ENCODE assay signal across 15 cellular contexts in genomic region chr4:77193046-77193445, GRCh38. TPM values are rescaled to one million over a fixed set of nuclear protein-coding genes. Genes with fewer than 3 reads are reported as not detected.
DNase-seq lines count a peak whose midpoint lies in the region; ATAC-seq, FAIRE-seq and TF ChIP-seq lines count a peak whose summit lies in the region.
"Had no signal": no experiment of that assay in that cellular context is flagged by ENCODE, and none has a peak within 500 bp of the region (broad histone marks: within the 10 kb centered on the region; RNA-seq: fewer than 3 reads in every experiment).

No MANE protein-coding gene starts in this region.

- POLR2A ChIA-PET in GM12878 (lab: Charles Lee) = interaction anchor here (0.8 to 2.1 kb wide), 15 partner anchors 9 to 198 kb away, joined by 3 to 47 read pairs (median 7); partner anchors contain the start of genes CCNG2 and CCNI

- H3K27me3 ChIP-seq in MM.1S (replicated peaks; ENCODE audit: insufficient read depth, low read length) (no peaks in the 10 kb centered on the region), GM12878 (replicated peaks in 1 of 2; ENCODE audit: control insufficient read depth in 2 of 2, insufficient read depth in 2 of 2, low read length in 1 of 2) (no peaks in the 10 kb centered on the region; a peak in 1 of 4 replicates), spleen (replicated peaks in 1 of 7) (no peaks in the 10 kb centered on the region), right atrium auricular region (no peaks in the 10 kb centered on the region)

- FAIRE-seq in GM12878 (lab: Jason Lieb, UNC) (no peak), GM12891 (lab: Jason Lieb, UNC) (no peak)
- FAIRE-seq: A204.1, HTR-8/SVneo had no signal

- WGBS in GM12878 (ENCODE audit: insufficient coverage, insufficient replicate concordance, low lambda C conversion rate, missing lambda C conversion rate) = 11% methylated on average over 8 of the region's 8 CpGs
- WGBS in spleen, 5 donors = 83 to 91% (median 87%) methylated on average over 8 of the region's 8 CpGs

- no peak overlapping the region for H3K27ac ChIP-seq in MM.1S (ENCODE audit: low read length)
- peak overlapping the region; percentile 90 for H3K27ac ChIP-seq in GM12878 (ENCODE audit: control insufficient read depth, insufficient read depth)
- H3K27ac ChIP-seq in spleen = peak overlapping the region; percentile 63 to 84 (median 79)
- H3K27ac ChIP-seq in right atrium auricular region = no peak overlapping the region
- H3K27ac ChIP-seq: SK-N-MC, WERI-Rb-1 had no signal

- no TSS peak for BruUV-seq in GM12878 (replicated peaks; lab: Mats Ljungman, UMichigan)

- peaks cover 3% of the 10 kb centered on the region for H3K9me3 Mint-ChIP-seq in activated CD4-positive, alpha-beta T cell treated with anti-CD3 and anti-CD28 coated beads, Interleukin-2, amount 10 ng/mL, durations not matched to agents 24 days and 14 days
- H3K9me3 Mint-ChIP-seq in HFFc6 = no peaks in the 10 kb centered on the region

- no peak overlapping the region for H3K9ac ChIP-seq in MM.1S (ENCODE audit: low read length)
- H3K9ac ChIP-seq in GM12878 (ENCODE audit: control insufficient read depth, insufficient read depth, low read length) = no peak overlapping the region

- ATAC-seq in GM12878 = no peak

- no peak for TF ChIP-seq RAD21 in GM12878 (IDR thresholded peaks at IDR 0.05; ENCODE audit: insufficient read depth, low read depth, low read length)

- no peak for TF ChIP-seq POLR2A in GM12878 (IDR thresholded peaks at IDR 0.05; ENCODE audit: low read depth, low read length)
- TF ChIP-seq POLR2A in spleen (IDR thresholded peaks at IDR 0.05) = no peak
- TF ChIP-seq POLR2A in GM12891 (IDR thresholded peaks at IDR 0.05; ENCODE audit: low read depth, low read length) = no peak

- H3K4me1 Mint-ChIP-seq in activated CD4-positive, alpha-beta T cell treated with anti-CD3 and anti-CD28 coated beads, Interleukin-2, amount 10 ng/mL, durations not matched to agents 24 days and 14 days = peaks cover 23% of the 10 kb centered on the region
- peaks cover 15% of the 10 kb centered on the region for H3K4me1 Mint-ChIP-seq in HFFc6 (ENCODE audit: low read depth)

- H3K9me3 ChIP-seq in MM.1S (replicated peaks; ENCODE audit: insufficient read depth, low read length) (no peaks in the 10 kb centered on the region), GM12878 (replicated peaks; ENCODE audit: control insufficient read depth, insufficient read depth, low read length) (no peaks in the 10 kb centered on the region), spleen (no peaks in the 10 kb centered on the region), right atrium auricular region (no peaks in the 10 kb centered on the region)
- H3K9me3 ChIP-seq: mucosa of descending colon had no signal

- H3K4me2 ChIP-seq in MM.1S (ENCODE audit: low read depth, low read length) = peak overlapping the region; percentile 24
- H3K4me2 ChIP-seq in GM12878 (ENCODE audit: control insufficient read depth, insufficient read depth) = peak overlapping the region; percentile 87

- RAD21 ChIA-PET in GM12878 (lab: Charles Lee; ENCODE audit: unreplicated experiment) = interaction anchor here (0.6 to 4.2 kb wide), 21 partner anchors 10 to 244 kb away, joined by 3 to 54 read pairs (median 5); partner anchors contain the start of gene CCNG2

- H3K36me3 ChIP-seq in MM.1S (replicated peaks; ENCODE audit: insufficient read depth, low read length) (no peaks in the 10 kb centered on the region), GM12878 (ENCODE audit: control insufficient read depth in 2 of 2, insufficient read depth in 2 of 2, low read length in 1 of 2) (no peaks in the 10 kb centered on the region), spleen (no peaks in the 10 kb centered on the region), right atrium auricular region (no peaks in the 10 kb centered on the region)
- H3K36me3 ChIP-seq: WERI-Rb-1 had no signal

- H3K27me3 Mint-ChIP-seq in activated CD4-positive, alpha-beta T cell treated with anti-CD3 and anti-CD28 coated beads, Interleukin-2, amount 10 ng/mL, durations not matched to agents 24 days and 14 days = peaks cover 7% of the 10 kb centered on the region
- H3K27me3 Mint-ChIP-seq in HFFc6 (ENCODE audit: insufficient read depth) = peaks cover 28% of the 10 kb centered on the region

- H2AFZ ChIP-seq in MM.1S (ENCODE audit: low read length) (0 out of 2 replicates have a peak overlapping the region, but pooled peaks have one; percentile 15), GM12878 (ENCODE audit: control insufficient read depth, low read depth, low read length) (peak overlapping the region; percentile 83)

- H3F3A ChIP-seq in MM.1S (ENCODE audit: insufficient read depth, low read length) = peaks cover 11% of the 10 kb centered on the region; the same call in 1 of the 2 replicates

- no peak for DNase-seq in activated CD4-positive, alpha-beta T cell treated with anti-CD3 and anti-CD28 coated beads, Interleukin-2, amount 10 ng/mL, durations not matched to agents 24 days and 14 days
- DNase-seq in activated CD4-positive, alpha-beta T cell treated with anti-CD3 and anti-CD28 coated beads, Interleukin-2, amount 50 U/mL, for 1 hour = no peak
- DNase-seq in MM.1S = no peak
- DNase-seq in GM12878 (ENCODE audit: low read depth, low spot score) = no peak
- DNase-seq in spleen = no peak
- DNase-seq in HFFc6 = no peak
- DNase-seq in right atrium auricular region (ENCODE audit: low spot score) = no peak
- no peak for DNase-seq in GM12891 (ENCODE audit: insufficient read length, low spot score)
- DNase-seq: NCI-H1930, NCI-H524, WERI-Rb-1 had no signal

- in situ Hi-C loops in GM12878 (cut with MboI) = no loop called here

- SMC1A ChIA-PET in GM12878 (lab: Charles Lee; ENCODE audit: uncharacterized antibody, unreplicated experiment) = interaction anchor here (0.6 to 12.8 kb wide), 20 partner anchors 11 to 415 kb away, joined by 3 to 177 read pairs (median 7); partner anchors contain the start of genes CCNG2 and CCNI

- intact Hi-C loops in activated CD4-positive, alpha-beta T cell treated with anti-CD3 and anti-CD28 coated beads, Interleukin-2, amount 10 ng/mL, durations not matched to agents 24 days and 14 days (cut with micrococcal nuclease) = loop anchor here (10.0 kb wide), 1 partner anchor 118 kb away; the partner anchor contains the start of gene CCNI
- intact Hi-C loops in GM12878 (cut with micrococcal nuclease; ENCODE audit: unreplicated experiment) (loop anchor here (2.0 kb wide), 1 partner anchor 36 kb away; the partner anchor contains the start of gene CCNG2), spleen (cut with DNase I; ENCODE audit: low total_unique reads) (no loop called here)

- H3K79me2 ChIP-seq in MM.1S (ENCODE audit: low read length) = no peaks in the 10 kb centered on the region
- no peaks in the 10 kb centered on the region for H3K79me2 ChIP-seq in GM12878 (ENCODE audit: control insufficient read depth, insufficient read depth, low read length)

- H3K4me1 ChIP-seq in MM.1S (ENCODE audit: low read length) (peaks cover 20% of the 10 kb centered on the region), GM12878 (ENCODE audit: control insufficient read depth, insufficient read depth, low read length) (peaks cover 37% of the 10 kb centered on the region), spleen (peaks cover 4 to 32% (median 13%) of the 10 kb centered on the region in 6 donors), right atrium auricular region (no peaks in the 10 kb centered on the region)

- no peaks in the 10 kb centered on the region for H3K36me3 Mint-ChIP-seq in activated CD4-positive, alpha-beta T cell treated with anti-CD3 and anti-CD28 coated beads, Interleukin-2, amount 10 ng/mL, durations not matched to agents 24 days and 14 days (ENCODE audit: low read depth)
- H3K36me3 Mint-ChIP-seq in HFFc6 (ENCODE audit: low read depth) = no peaks in the 10 kb centered on the region

- H3K4me3 ChIP-seq in MM.1S (ENCODE audit: low read length) = no peak overlapping the region
- H3K4me3 ChIP-seq in GM12878 = peak overlapping the region; percentile 32; the same call in 1 of the 2 replicates
- peak overlapping the region in 5 of 8 donors; percentile 19 to 64 (median 32) for H3K4me3 ChIP-seq in spleen
- no peak overlapping the region for H3K4me3 ChIP-seq in right atrium auricular region
- H3K4me3 ChIP-seq: mucosa of descending colon, SK-N-MC had no signal

- H4K20me1 ChIP-seq in MM.1S (ENCODE audit: insufficient read depth, low read length) = no peaks in the 10 kb centered on the region
- H4K20me1 ChIP-seq in GM12878 (ENCODE audit: control insufficient read depth, insufficient read depth) = no peaks in the 10 kb centered on the region

- no peaks in the 10 kb centered on the region for H3K9me2 ChIP-seq in MM.1S (replicated peaks; ENCODE audit: insufficient read depth, low read length)

- CTCF ChIA-PET in GM12878 (lab: Yijun Ruan, JAX) = interaction anchor here (0.9 to 16.8 kb wide), 14 partner anchors 11 to 149 kb away, joined by 3 to 535 read pairs (median 5); no protein-coding TSS in a partner anchor

- H3K4me3 Mint-ChIP-seq in activated CD4-positive, alpha-beta T cell treated with anti-CD3 and anti-CD28 coated beads, Interleukin-2, amount 10 ng/mL, durations not matched to agents 24 days and 14 days = peak overlapping the region; percentile 85
- no peak overlapping the region for H3K4me3 Mint-ChIP-seq in HFFc6

- H3K27ac Mint-ChIP-seq in activated CD4-positive, alpha-beta T cell treated with anti-CD3 and anti-CD28 coated beads, Interleukin-2, amount 10 ng/mL, durations not matched to agents 24 days and 14 days = peak overlapping the region; percentile 92
- no peak overlapping the region for H3K27ac Mint-ChIP-seq in HFFc6

- TF ChIP-seq CTCF in MM.1S (IDR thresholded peaks at IDR 0.05; ENCODE audit: low read length) = no peak
- TF ChIP-seq CTCF in GM12878 (IDR thresholded peaks at IDR 0.05 in 2 of 3, conservative IDR thresholded peaks at IDR 0.05 in 1 of 3; ENCODE audit: control insufficient read depth in 2 of 3, extremely low read depth in 1 of 3, insufficient read depth in 1 of 3, low read depth in 3 of 3, low read length in 3 of 3) = no peak
- TF ChIP-seq CTCF in spleen (IDR thresholded peaks at IDR 0.05 in 8 of 11, conservative IDR thresholded peaks at IDR 0.05 in 3 of 11) = no peak
- no peak for TF ChIP-seq CTCF in HFFc6 (IDR thresholded peaks at IDR 0.05)
- no peak for TF ChIP-seq CTCF in right atrium auricular region (IDR thresholded peaks at IDR 0.05)

- TF ChIP-seq EP300 in GM12878 (IDR thresholded peaks at IDR 0.05; ENCODE audit: borderline replicate concordance in 1 of 2, control insufficient read depth in 1 of 2, low read depth in 2 of 2, low read length in 2 of 2) = no peak

RNA-seq across cellular contexts. Expression of gene CCNG2, which starts 36.0 kb away (rescaled TPM):
- total RNA-seq in activated CD4-positive, alpha-beta T cell treated with anti-CD3 and anti-CD28 coated beads, Interleukin-2, amount 10 ng/mL, durations not matched to agents 24 days and 14 days = 10.4 and 11.1 TPM in 2 replicates
- total RNA-seq in GM12878 (2013; cell fraction: nucleolus; rRNA removed) = 58.4 and 60.4 TPM in 2 replicates
- total RNA-seq in GM12878 (2014; rRNA removed) = 4.3 and 6.1 TPM in 2 replicates
- total RNA-seq in GM12878 (2014; rRNA removed; fragmentation: Illumina TruSeq; extraction: Trizol) = 5.9 and 7.7 TPM in 2 replicates
- 13.7 and 15.2 TPM in 2 replicates for total RNA-seq in GM12878 (2021)
- polyA plus RNA-seq in GM12878 (2011; ENCODE audit: low read depth) = 23.9 TPM
- polyA plus RNA-seq in GM12878 (2011; rRNA removed) = 70.6 and 111 TPM in 2 replicates
- 11.5 and 17.2 TPM in 2 replicates for polyA plus RNA-seq in GM12878 (2011; cell fraction: cytosol; rRNA removed)
- 29.8 and 40.3 TPM in 2 replicates for polyA plus RNA-seq in GM12878 (2011; cell fraction: nucleus; rRNA removed)
- 11.3 and 38.9 TPM in 2 replicates for polyA plus RNA-seq in GM12878 (2012)
- 11.8 and 17.4 TPM in 2 replicates for polyA plus RNA-seq in GM12878 (2014; fragmentation: Illumina TruSeq; extraction: Trizol)
- 1 to 10 TPM; 1.9 to 3.5 TPM for polyA plus RNA-seq in GM12878 (2014; fragmentation: Nextera tagmentation; extraction: Ambion mirVana)
- 6.7 and 9.8 TPM in 2 replicates for polyA plus RNA-seq in GM12878 (2014; rRNA removed)
- 1 to 10 TPM; 5.6 to 5.9 TPM for polyA plus RNA-seq in GM12878 (2016; fragmentation: Nextera tagmentation; extraction: Ambion mirVana)
- 21.5 and 22.2 TPM in 2 replicates for polyA minus RNA-seq in GM12878 (2011; rRNA and poly(A)+ RNA removed)
- polyA minus RNA-seq in GM12878 (2011; cell fraction: cytosol; rRNA and poly(A)+ RNA removed) = 13.4 and 13.5 TPM in 2 replicates
- 22.3 and 25.1 TPM in 2 replicates for polyA minus RNA-seq in GM12878 (2011; cell fraction: nucleus; rRNA and poly(A)+ RNA removed)
- total RNA-seq in spleen = 100 to 1,000 TPM in 1 of 7 donors, 10 to 100 TPM in 6; 50.6 to 106 (median 61.6) TPM
- polyA plus RNA-seq in spleen = 10 to 100 TPM; 20.2 to 24.9 (median 24.6) TPM
- total RNA-seq in HFFc6 (2021; fragmentation: NEBNext Ultra II Directional; extraction: Animal tissue kit (Norgen Biotek cat#: 25700)) = 10 to 100 TPM; 17.1 to 20.4 (median 19.2) TPM
- 1 to 10 TPM; 6.2 to 7.8 TPM for total RNA-seq in right atrium auricular region
- polyA plus RNA-seq in GM12891 (2012; ENCODE audit: low read depth, missing spikeins) = 11.8 TPM

Comparison
In these comparisons a context has a peak if more than half of its experiments do, and no peak if none do; other contexts are left out.
1. H3K27ac ChIP-seq: peak in GM12878 (single experiment) and spleen (8 of 8); none in MM.1S (single experiment) and right atrium auricular region (0 of 2).
2. H3K4me3 ChIP-seq: peak in GM12878 (single experiment) and spleen (5 of 8); none in MM.1S (single experiment) and right atrium auricular region (0 of 2).